ENCODE assay signal across 9 cellular contexts in the genomic region with DNA sequence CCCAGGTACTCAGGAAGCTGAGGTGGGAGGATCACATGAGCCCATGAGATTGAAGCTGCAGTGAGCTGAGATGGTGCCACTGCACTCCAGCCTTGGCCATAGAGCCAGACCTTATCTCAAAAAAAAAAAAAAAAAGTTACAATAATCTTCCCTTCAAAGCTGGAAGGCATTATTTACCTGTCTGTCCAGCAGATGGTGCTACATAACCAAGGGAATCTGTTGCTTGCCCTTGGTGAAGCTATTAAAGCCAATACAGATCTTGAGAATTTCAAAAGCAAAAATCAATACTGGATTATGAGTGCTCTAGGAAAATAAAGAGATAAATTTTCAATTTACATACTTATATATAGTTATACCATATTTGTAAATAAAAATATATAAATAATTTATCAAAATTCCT. TPM values are rescaled to one million over a fixed set of nuclear protein-coding genes. Genes with fewer than 3 reads are reported as not detected.
DNase-seq lines count a peak whose midpoint lies in the region; ATAC-seq, FAIRE-seq and TF ChIP-seq lines count a peak whose summit lies in the region.
"Had no signal": no experiment of that assay in that cellular context is flagged by ENCODE, and none has a peak within 500 bp of the region (broad histone marks: within the 10 kb centered on the region; RNA-seq: fewer than 3 reads in every experiment).

No MANE protein-coding gene starts in this region.

- no peaks in the 10 kb centered on the region for H3K9me3 Mint-ChIP-seq in naive B cell

- H3K4me3 Mint-ChIP-seq in naive B cell: no peak overlapping the region

- peak; percentile 73 for FAIRE-seq in TTC549 (lab: Jason Lieb, UNC)

- peak; percentile 72 for TF ChIP-seq CTCF in epithelial cell of esophagus (IDR thresholded peaks at IDR 0.05; ENCODE audit: insufficient read depth, low read depth, low read length, missing control alignments)

- DNase-seq in NCI-H1417 (lab: John Stamatoyannopoulos, UW) (peak; percentile 17 to 74 (median 53)), NCI-H1417 treated with DMSO at 0.1 percent for 48 hours (lab: John Stamatoyannopoulos, UW) (no peak), M059J (ENCODE audit: low read depth) (peak; percentile 68), epithelial cell of esophagus (ENCODE audit: low read depth) (peak; percentile 72), naive B cell (peak; percentile 30)

- H3K4me3 ChIP-seq in epithelial cell of esophagus (ENCODE audit: low read length): no peak overlapping the region
- H3K4me3 ChIP-seq: BLaER1 treated with 17β-estradiol and CSF1 and Interleukin-3, amounts not matched to agents 10 nM and 100 nM had no signal

- no peaks in the 10 kb centered on the region for H3K27me3 Mint-ChIP-seq in naive B cell

- ATAC-seq in GM21529 (IDR thresholded peaks at IDR 0.05; ENCODE audit: unreplicated experiment) (peak; percentile 82), naive B cell (ENCODE audit: low read depth in 2 of 2) (peak in 1 of 2 donors; percentile 63), HG02870 (IDR thresholded peaks at IDR 0.05; ENCODE audit: unreplicated experiment) (no peak)

- peaks cover 0 to 4% (median 4%) of the 10 kb centered on the region in 3 donors for H3K4me1 Mint-ChIP-seq in naive B cell

- H3K36me3 Mint-ChIP-seq in naive B cell: no peaks in the 10 kb centered on the region

- no peak overlapping the region for H3K27ac Mint-ChIP-seq in naive B cell

RNA-seq across cellular contexts. Expression of a gene that starts 25.9 kb away (rescaled TPM):
- 19.5 and 26.4 TPM in 2 replicates for total RNA-seq in M059J (2014; rRNA removed; shearing (Covaris generic))
- 1 to 10 TPM; 1.1 to 5.2 (median 2.2) TPM for polyA plus RNA-seq in naive B cell (ENCODE audit: low read depth in 6 of 6)

RNA-seq across cellular contexts. Expression of a gene that starts 57.8 kb away (rescaled TPM):
- total RNA-seq in M059J (2014; rRNA removed; shearing (Covaris generic)): 6.1 and 6.4 TPM in 2 replicates
- not detected for polyA plus RNA-seq in naive B cell (ENCODE audit: low read depth in 6 of 6)
